In the genomic region with DNA sequence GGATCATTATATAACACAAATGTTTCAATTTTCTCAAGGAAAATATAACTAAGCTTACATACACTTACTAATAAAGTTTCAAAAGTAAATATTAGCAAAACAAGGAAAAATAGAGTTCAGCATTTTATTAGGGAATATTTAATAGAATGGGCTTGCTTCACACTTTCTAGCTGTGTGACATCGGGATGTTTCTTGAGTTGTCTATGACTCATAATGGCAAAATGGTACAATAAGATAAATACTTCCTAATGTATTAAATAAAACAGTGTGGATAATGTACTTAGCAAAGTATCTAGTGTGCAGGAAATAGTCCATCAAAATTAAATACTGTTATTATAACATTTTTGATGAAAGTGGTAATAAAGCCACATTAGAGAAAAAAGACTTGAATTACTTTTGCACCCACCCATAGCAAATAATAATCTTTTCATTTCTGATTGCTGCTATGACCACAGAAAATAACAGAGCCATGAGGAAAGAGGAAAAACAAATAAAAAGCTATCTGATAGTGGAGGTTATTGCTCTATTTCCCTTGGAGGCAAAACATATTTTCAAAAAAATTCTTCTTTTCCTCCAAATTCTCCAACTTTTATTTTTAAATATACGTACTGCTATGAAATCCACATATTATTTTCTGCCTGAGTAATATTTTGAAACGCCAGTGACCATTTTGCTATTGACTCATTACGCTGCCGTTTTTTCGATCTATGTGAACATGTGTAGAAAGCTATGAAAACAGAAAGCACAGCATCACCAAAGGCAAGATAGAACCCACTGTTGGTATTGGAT, we compare ENCODE assay signal across 23 cellular contexts.
DNase-seq lines count a peak whose midpoint lies in the region; ATAC-seq and TF ChIP-seq lines count a peak whose summit lies in the region.
"Had no signal": no experiment of that assay in that cellular context is flagged by ENCODE, and none has a peak within 500 bp of the region (broad histone marks: within the 10 kb centered on the region; RNA-seq: fewer than 3 reads in every experiment).

No MANE protein-coding gene starts in this region.

- H3K9me3 ChIP-seq in Loucy (ENCODE audit: insufficient read depth, low read depth, low read length) (no peaks in the 10 kb centered on the region), colonic mucosa (no peaks in the 10 kb centered on the region), uterus (no peaks in the 10 kb centered on the region), SJCRH30 (replicated peaks) (no peaks in the 10 kb centered on the region)
- H3K9me3 ChIP-seq: adrenal gland, ovary, right atrium auricular region, thyroid gland had no signal

- no peaks in the 10 kb centered on the region for H3K79me2 ChIP-seq in Loucy (ENCODE audit: insufficient read depth, low read length)

- H3K4me1 ChIP-seq in Loucy (ENCODE audit: insufficient read depth, low read length, poor library complexity, severe bottlenecking) (peaks cover 29% of the 10 kb centered on the region), colonic mucosa (no peaks in the 10 kb centered on the region), uterus (peaks cover 0 to 4% of the 10 kb centered on the region in 2 donors), SJCRH30 (no peaks in the 10 kb centered on the region)

- no peaks in the 10 kb centered on the region for H3K9me2 ChIP-seq in Loucy (replicated peaks; ENCODE audit: low read depth, low read length)

- TF ChIP-seq POLR2A in uterus (IDR thresholded peaks at IDR 0.05): no peak

- intact Hi-C loops in colonic mucosa (cut with DNase I) (no loop called here), uterus (cut with DNase I; ENCODE audit: low total_unique reads) (no loop called here)

- no peak overlapping the region for H3K9ac ChIP-seq in Loucy (ENCODE audit: low read depth, low read length, poor library complexity, severe bottlenecking)
- H3K9ac ChIP-seq in colonic mucosa (ENCODE audit: low read depth in 2 of 2, low read length in 2 of 2): peak overlapping the region in 1 of 2 donors; percentile 29

- peak; percentile 39 for ATAC-seq in omental fat pad (ENCODE audit: low FRiP score)
- no peak for ATAC-seq in GM19467 (IDR thresholded peaks at IDR 0.05; ENCODE audit: unreplicated experiment)
- ATAC-seq: natural killer cell; stimulated activated naive CD8-positive, alpha-beta T cell treated with anti-CD3 and anti-CD28 coated beads, Interleukin-15, Interleukin-2, amounts not matched to agents 100 U/mL and 50 U/mL, for 24 hours had no signal

- no peaks in the 10 kb centered on the region for H4K20me1 ChIP-seq in Loucy (ENCODE audit: insufficient read depth, low read length, poor library complexity, severe bottlenecking)

- H3F3A ChIP-seq in Loucy (ENCODE audit: low read depth): 0 out of 2 replicates have a peak, but pooled peaks cover 5% of the 10 kb centered on the region

- H3K4me2 ChIP-seq in Loucy (ENCODE audit: low read depth, low read length, poor library complexity, severe bottlenecking): peak overlapping the region; percentile 52

- DNase-seq in colonic mucosa (no peak), omental fat pad (ENCODE audit: low spot score) (no peak), uterus (no peak), SJCRH30 (no peak), NCI-H1694 (lab: John Stamatoyannopoulos, UW) (no peak)
- DNase-seq: activated CD4-positive, alpha-beta T cell treated with anti-CD3 and anti-CD28 coated beads for 48 hours; activated naive CD4-positive, alpha-beta T cell treated with Interleukin-2 at 50 U/mL for 16 hours; activated T-cell treated with anti-CD3 and anti-CD28 coated beads, Interleukin-2, amount 50 U/mL, for 48 hours; adrenal gland; CD4-positive, CD25-positive, alpha-beta regulatory T cell; EL; KG1; natural killer cell; NCI-H1694 treated with DMSO at 0.1 percent for 48 hours; NCI-H526 treated with DMSO at 0.1 percent for 48 hours; ovary; stimulated activated naive CD8-positive, alpha-beta T cell treated with anti-CD3 and anti-CD28 coated beads, Interleukin-15, Interleukin-2, amounts not matched to agents 100 U/mL and 50 U/mL, for 24 hours; thyroid gland had no signal

- H3K27ac ChIP-seq in colonic mucosa: peak overlapping the region; percentile 72
- peak overlapping the region; percentile 49 to 53 for H3K27ac ChIP-seq in uterus
- H3K27ac ChIP-seq in SJCRH30: no peak overlapping the region
- H3K27ac ChIP-seq: adrenal gland, ovary, right atrium auricular region, RWPE1, SK-N-MC, thyroid gland had no signal

- no peak overlapping the region for H2AFZ ChIP-seq in Loucy (ENCODE audit: low read length)

- H3K4me3 ChIP-seq in Loucy (ENCODE audit: low read length, poor library complexity, severe bottlenecking) (peak overlapping the region; percentile 41), colonic mucosa (no peak overlapping the region), uterus (no peak overlapping the region), SJCRH30 (no peak overlapping the region)
- H3K4me3 ChIP-seq: adrenal gland, ovary, right atrium auricular region, SK-N-MC, thyroid gland had no signal

- H3K36me3 ChIP-seq in Loucy (ENCODE audit: insufficient read depth, low read length) (no peaks in the 10 kb centered on the region), colonic mucosa (no peaks in the 10 kb centered on the region), uterus (no peaks in the 10 kb centered on the region), SJCRH30 (no peaks in the 10 kb centered on the region)
- H3K36me3 ChIP-seq: adrenal gland, ovary, right atrium auricular region, thyroid gland had no signal

- H3K27me3 ChIP-seq in Loucy (ENCODE audit: insufficient read depth, low read length, poor library complexity, severe bottlenecking) (no peaks in the 10 kb centered on the region), colonic mucosa (no peaks in the 10 kb centered on the region), uterus (no peaks in the 10 kb centered on the region), SJCRH30 (no peaks in the 10 kb centered on the region)
- H3K27me3 ChIP-seq: adrenal gland, ovary, right atrium auricular region, thyroid gland had no signal

- no peak for TF ChIP-seq CTCF in Loucy (conservative IDR thresholded peaks at IDR 0.05; ENCODE audit: low read length)
- TF ChIP-seq CTCF in colonic mucosa (IDR thresholded peaks at IDR 0.05): no peak
- no peak for TF ChIP-seq CTCF in omental fat pad (IDR thresholded peaks at IDR 0.05)
- TF ChIP-seq CTCF in uterus (IDR thresholded peaks at IDR 0.05): no peak
